Comparison of ENCODE assay signal across 8 cellular contexts in the genomic region with DNA sequence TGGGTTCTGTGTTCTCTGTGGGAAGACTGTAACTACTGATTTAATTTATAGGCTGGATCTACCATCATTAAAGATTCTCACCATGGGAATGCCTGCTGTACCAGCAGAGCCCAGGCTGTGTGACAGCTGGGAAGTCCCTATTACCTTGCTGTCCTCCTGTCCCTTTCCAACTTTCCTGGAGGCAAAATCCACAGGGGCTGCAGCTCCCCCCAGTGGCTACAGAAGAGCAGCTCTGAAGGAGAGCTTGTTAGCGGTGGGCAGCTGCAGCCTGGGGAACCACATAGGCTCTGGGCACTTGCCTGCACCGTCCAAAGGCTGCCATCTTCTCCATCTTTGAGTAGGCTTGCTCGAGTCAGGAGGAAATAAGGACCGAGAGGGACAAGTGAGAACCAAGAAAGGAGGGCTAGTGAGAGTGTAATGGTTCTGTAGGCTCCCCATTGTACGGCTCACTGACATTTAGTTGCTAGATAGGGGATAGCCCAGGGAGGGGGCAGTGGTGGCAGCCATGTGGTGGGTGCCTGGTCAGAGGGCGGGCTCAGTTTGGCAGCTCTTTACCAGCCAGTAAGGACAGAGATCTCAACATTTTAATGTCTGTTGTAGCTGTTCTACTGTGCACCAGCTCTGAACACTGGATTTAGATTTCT.
DNase-seq lines count a peak whose midpoint lies in the region; ATAC-seq and TF ChIP-seq lines count a peak whose summit lies in the region.

No MANE protein-coding gene starts in this region.

- ATAC-seq in GM18867 (IDR thresholded peaks at IDR 0.05; ENCODE audit: unreplicated experiment): peak; percentile 86
- ATAC-seq in HG03159 (IDR thresholded peaks at IDR 0.05; ENCODE audit: unreplicated experiment): peak; percentile 87
- ATAC-seq in sciatic nerve: peak; percentile 90

- H3K27ac ChIP-seq in ascending aorta: no peak overlapping the region
- H3K27ac ChIP-seq in right atrium auricular region: no peak overlapping the region

- H3K4me1 ChIP-seq in ascending aorta (no peaks in the 10 kb centered on the region), right atrium auricular region (no peaks in the 10 kb centered on the region)

- H3K27me3 ChIP-seq in ascending aorta (no peaks in the 10 kb centered on the region), right atrium auricular region (no peaks in the 10 kb centered on the region)

- H3K9me3 ChIP-seq in ascending aorta (no peaks in the 10 kb centered on the region), right atrium auricular region (peaks cover 0 to 3% of the 10 kb centered on the region in 2 donors)

- peak; percentile 77 for DNase-seq in AG20443 (ENCODE audit: low spot score)
- peak; percentile 87 to 92 for DNase-seq in NCI-H446 (lab: John Stamatoyannopoulos, UW)
- peak in 1 of 2 donors; percentile 81 for DNase-seq in ascending aorta (ENCODE audit: low spot score in 2 of 2)
- DNase-seq in right atrium auricular region (ENCODE audit: low spot score): no peak
- peak; percentile 85 for DNase-seq in sciatic nerve (ENCODE audit: low spot score)
- DNase-seq in activated naive CD4-positive, alpha-beta T cell treated with anti-CD3 and anti-CD28 coated beads, Interleukin-2, amount 50 U/mL, for 16 hours: no peak

- intact Hi-C loops in ascending aorta (cut with DNase I) (loop anchor here (1.0 to 10.0 kb wide), 3 partner anchors 61 to 227 kb away; no protein-coding TSS in a partner anchor), sciatic nerve (cut with DNase I) (loop anchor here (10.0 kb wide), 1 partner anchor 161 kb away; a partner anchor contains a TSS)

- H3K36me3 ChIP-seq in ascending aorta (no peaks in the 10 kb centered on the region), right atrium auricular region (no peaks in the 10 kb centered on the region)

- TF ChIP-seq CTCF in ascending aorta (IDR thresholded peaks at IDR 0.05) (peak; percentile 62 to 89 (median 86)), right atrium auricular region (IDR thresholded peaks at IDR 0.05) (peak; percentile 43 to 73)

- no peak overlapping the region for H3K4me3 ChIP-seq in ascending aorta
- no peak overlapping the region for H3K4me3 ChIP-seq in right atrium auricular region

Comparison
In these comparisons a context has a peak if more than half of its experiments do, and no peak if none do; other contexts are left out.
1. DNase-seq: peak in AG20443 (single experiment), NCI-H446 (2 of 2) and sciatic nerve (single experiment); none in right atrium auricular region (single experiment) and activated naive CD4-positive, alpha-beta T cell treated with anti-CD3 and anti-CD28 coated beads, Interleukin-2, amount 50 U/mL, for 16 hours (single experiment).
2. Peak in every context shown above with its lines, with median percentiles within 50 percentile points of each other: ATAC-seq.